In the genomic region with DNA sequence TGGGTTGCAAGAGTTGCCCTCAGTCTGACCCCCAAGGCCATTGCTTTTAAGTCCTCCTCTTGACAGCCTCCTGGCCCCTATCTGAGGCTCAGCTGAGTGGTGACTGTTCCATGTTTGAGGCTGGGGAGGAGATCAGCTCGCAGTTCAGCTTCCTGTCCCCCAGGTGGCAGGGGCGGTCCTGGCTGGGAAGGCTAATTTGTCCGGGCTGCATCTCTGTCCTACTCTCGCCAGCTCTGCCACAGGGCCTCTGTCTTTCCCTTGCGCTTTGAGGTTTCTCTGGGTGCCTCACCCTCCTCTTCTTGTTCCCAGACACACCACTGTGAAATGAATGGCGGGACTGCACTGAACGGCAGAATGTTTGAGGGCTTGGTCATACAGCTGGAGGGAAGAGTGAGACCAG, we compare ENCODE assay signal across 9 cellular contexts.
DNase-seq lines count a peak whose midpoint lies in the region; ATAC-seq and TF ChIP-seq lines count a peak whose summit lies in the region.
"Had no signal": no experiment of that assay in that cellular context is flagged by ENCODE, and none has a peak within 500 bp of the region (broad histone marks: within the 10 kb centered on the region; RNA-seq: fewer than 3 reads in every experiment).

No MANE protein-coding gene starts in this region.

- TF ChIP-seq CTCF in right lobe of liver (IDR thresholded peaks at IDR 0.05) (peak; percentile 47 to 86 (median 57)), psoas muscle (IDR thresholded peaks at IDR 0.05) (no peak)

- H3K27ac Mint-ChIP-seq in activated naive CD8-positive, alpha-beta T cell treated with anti-CD3 and anti-CD28 coated beads, Interleukin-2, amount 50 U/mL, for 24 hours = no peak overlapping the region
- H3K27ac Mint-ChIP-seq: dendritic cell treated with granulocyte-macrophage colony-stimulating factor and Interleukin-4, amounts not matched to agents 40 ng/mL and 50 ng/mL, for 4 days had no signal

- H3K36me3 Mint-ChIP-seq in activated naive CD8-positive, alpha-beta T cell treated with anti-CD3 and anti-CD28 coated beads, Interleukin-2, amount 50 U/mL, for 24 hours (ENCODE audit: low read depth) = no peaks in the 10 kb centered on the region

- ATAC-seq in Right ventricle myocardium inferior (no peak), right lobe of liver (peak; percentile 82 to 99 (median 90)), psoas muscle (no peak)
- ATAC-seq in activated naive CD8-positive, alpha-beta T cell treated with anti-CD3 and anti-CD28 coated beads, Interleukin-2, amount 50 U/mL, for 24 hours = no peak

- H3K4me3 ChIP-seq in right lobe of liver = no peak overlapping the region
- no peak overlapping the region for H3K4me3 ChIP-seq in psoas muscle

- H3K9me3 ChIP-seq in right lobe of liver (no peaks in the 10 kb centered on the region), psoas muscle (no peaks in the 10 kb centered on the region)

- DNase-seq in cardiac septum (ENCODE audit: low spot score) (peak; percentile 86), Right ventricle myocardium inferior (ENCODE audit: missing footprints) (no peak), NCI-H1930 (lab: John Stamatoyannopoulos, UW) (peak; percentile 11 to 30), right lobe of liver (peak; percentile 58 to 72 (median 67)), T-helper 1 cell (no peak), psoas muscle (no peak), medulla oblongata (ENCODE audit: extremely low spot score) (no peak)
- peak; percentile 9 for DNase-seq in activated naive CD8-positive, alpha-beta T cell treated with anti-CD3 and anti-CD28 coated beads, Interleukin-2, amount 50 U/mL, for 24 hours

- WGBS in right lobe of liver (ENCODE audit: insufficient coverage, low coverage, low lambda C conversion rate, missing lambda C conversion rate) = 31% methylated on average over 5 of the region's 7 CpGs
- 41 to 51% (median 45%) methylated on average over 7 of the region's 7 CpGs for WGBS in psoas muscle, 3 donors

- H3K4me1 ChIP-seq in right lobe of liver = no peaks in the 10 kb centered on the region
- no peaks in the 10 kb centered on the region for H3K4me1 ChIP-seq in psoas muscle

- no peak overlapping the region for H3K27ac ChIP-seq in right lobe of liver
- no peak overlapping the region for H3K27ac ChIP-seq in psoas muscle

- no peak overlapping the region for H3K4me3 Mint-ChIP-seq in activated naive CD8-positive, alpha-beta T cell treated with anti-CD3 and anti-CD28 coated beads, Interleukin-2, amount 50 U/mL, for 24 hours
- H3K4me3 Mint-ChIP-seq: dendritic cell treated with granulocyte-macrophage colony-stimulating factor and Interleukin-4, amounts not matched to agents 40 ng/mL and 50 ng/mL, for 4 days had no signal

- TF ChIP-seq POLR2A in right lobe of liver (IDR thresholded peaks at IDR 0.05) = no peak

- H3K4me1 Mint-ChIP-seq in activated naive CD8-positive, alpha-beta T cell treated with anti-CD3 and anti-CD28 coated beads, Interleukin-2, amount 50 U/mL, for 24 hours = no peaks in the 10 kb centered on the region

- H3K9me3 Mint-ChIP-seq in activated naive CD8-positive, alpha-beta T cell treated with anti-CD3 and anti-CD28 coated beads, Interleukin-2, amount 50 U/mL, for 24 hours = no peaks in the 10 kb centered on the region
- H3K9me3 Mint-ChIP-seq: dendritic cell treated with granulocyte-macrophage colony-stimulating factor and Interleukin-4, amounts not matched to agents 40 ng/mL and 50 ng/mL, for 4 days had no signal

- no peaks in the 10 kb centered on the region for H3K36me3 ChIP-seq in right lobe of liver
- H3K36me3 ChIP-seq in psoas muscle (ENCODE audit: insufficient read depth in 1 of 2, low read depth in 1 of 2) = no peaks in the 10 kb centered on the region

- no peaks in the 10 kb centered on the region for H3K27me3 ChIP-seq in right lobe of liver
- H3K27me3 ChIP-seq in psoas muscle (ENCODE audit: insufficient read depth in 3 of 3, low read length in 2 of 3) = no peaks in the 10 kb centered on the region

- intact Hi-C loops in cardiac septum (cut with DNase I) (no loop called here), Right ventricle myocardium inferior (cut with DNase I) (no loop called here), right lobe of liver (cut with DNase I) (loop anchor here in 1 of 2 donors (10.0 kb wide), 1 partner anchor 366 kb away; no protein-coding TSS in a partner anchor), psoas muscle (cut with DNase I) (no loop called here)

- H3K27me3 Mint-ChIP-seq in activated naive CD8-positive, alpha-beta T cell treated with anti-CD3 and anti-CD28 coated beads, Interleukin-2, amount 50 U/mL, for 24 hours = peaks cover 2% of the 10 kb centered on the region
- H3K27me3 Mint-ChIP-seq: dendritic cell treated with granulocyte-macrophage colony-stimulating factor and Interleukin-4, amounts not matched to agents 40 ng/mL and 50 ng/mL, for 4 days had no signal

Comparison
In these comparisons a context has a peak if more than half of its experiments do, and no peak if none do; other contexts are left out.
1. DNase-seq: peak in cardiac septum (single experiment), NCI-H1930 (2 of 2), activated naive CD8-positive, alpha-beta T cell treated with anti-CD3 and anti-CD28 coated beads, Interleukin-2, amount 50 U/mL, for 24 hours (single experiment) and right lobe of liver (3 of 3); none in Right ventricle myocardium inferior (single experiment), T-helper 1 cell (0 of 5), psoas muscle (0 of 2) and medulla oblongata (single experiment).
2. ATAC-seq: peak in right lobe of liver (4 of 4); none in Right ventricle myocardium inferior (single experiment), activated naive CD8-positive, alpha-beta T cell treated with anti-CD3 and anti-CD28 coated beads, Interleukin-2, amount 50 U/mL, for 24 hours (single experiment) and psoas muscle (0 of 4).